ENCODE assay signal across 20 cellular contexts in genomic region chr10:100364147-100364546, GRCh38. TPM values are rescaled to one million over a fixed set of nuclear protein-coding genes. Genes with fewer than 3 reads are reported as not detected.
DNase-seq lines count a peak whose midpoint lies in the region; ATAC-seq and TF ChIP-seq lines count a peak whose summit lies in the region.
"Had no signal": no experiment of that assay in that cellular context is flagged by ENCODE, and none has a peak within 500 bp of the region (broad histone marks: within the 10 kb centered on the region; RNA-seq: fewer than 3 reads in every experiment).

No MANE protein-coding gene starts in this region.

- no peak overlapping the region for H3K4me3 ChIP-seq in HUES6 (ENCODE audit: low read depth, low read length)
- H3K4me3 ChIP-seq in adrenal gland: no peak overlapping the region
- no peak overlapping the region for H3K4me3 ChIP-seq in fibroblast of lung (replicated peaks in 1 of 4; ENCODE audit: control extremely low read depth in 1 of 4, insufficient read depth in 1 of 4, low read depth in 3 of 4, low read length in 4 of 4)
- H3K4me3 ChIP-seq in skeletal muscle tissue (ENCODE audit: low read length in 3 of 3): no peak overlapping the region
- H3K4me3 ChIP-seq in GM23248: no peak overlapping the region
- no peak overlapping the region for H3K4me3 ChIP-seq in mesendoderm (ENCODE audit: low read length)
- H3K4me3 ChIP-seq: ascending aorta; BLaER1 treated with 17β-estradiol and CSF1 and Interleukin-3, amounts not matched to agents 10 nM and 100 nM; left lung; MG63; pancreas; Peyer's patch had no signal

- intact Hi-C loops in adrenal gland (cut with DNase I): no loop called here

- WGBS in adrenal gland, 4 donors: 80 to 98% (median 84%) methylated on average over 3 of the region's 3 CpGs
- 98 to 99% methylated on average over 3 of the region's 3 CpGs for WGBS in GM23248 (ENCODE audit: low coverage in 1 of 2, low lambda C conversion rate in 2 of 2, missing lambda C conversion rate in 2 of 2), 2 experiments
- no CpG with 5 or more reads among the region's 3 CpGs for WGBS in mesendoderm (ENCODE audit: extremely low coverage, insufficient coverage, low lambda C conversion rate)

- ATAC-seq in HG03469 (IDR thresholded peaks at IDR 0.05; ENCODE audit: unreplicated experiment): no peak

- H4K8ac ChIP-seq in mesendoderm (ENCODE audit: low read depth, low read length): no peak overlapping the region

- H3K9me2 ChIP-seq in GM23248 (ENCODE audit: insufficient read depth): no peaks in the 10 kb centered on the region

- in situ Hi-C loops in GM23248 (cut with MboI): no loop called here

- no peak overlapping the region for H2BK5ac ChIP-seq in mesendoderm (ENCODE audit: low read length)

- H3K36me3 ChIP-seq in HUES6 (ENCODE audit: control insufficient read depth, insufficient read depth, low read length) (peaks cover 54% of the 10 kb centered on the region), adrenal gland (replicated peaks in 1 of 2) (peaks cover 0 to 12% of the 10 kb centered on the region in 2 donors), fibroblast of lung (ENCODE audit: control insufficient read depth, insufficient read depth, low read length) (peaks cover 5% of the 10 kb centered on the region), skeletal muscle tissue (ENCODE audit: control insufficient read depth in 3 of 3, insufficient read depth in 3 of 3, low read length in 3 of 3) (no peaks in the 10 kb centered on the region), GM23248 (ENCODE audit: low read depth) (no peaks in the 10 kb centered on the region), mesendoderm (ENCODE audit: control insufficient read depth, insufficient read depth, low read length) (peaks cover 13% of the 10 kb centered on the region)
- H3K36me3 ChIP-seq: ascending aorta, pancreas had no signal

- no peaks in the 10 kb centered on the region for H4K20me1 ChIP-seq in fibroblast of lung (ENCODE audit: control insufficient read depth, extremely low read depth, insufficient read depth, low read length)
- H4K20me1 ChIP-seq in GM23248 (ENCODE audit: insufficient read depth): no peaks in the 10 kb centered on the region

- peaks cover 9% of the 10 kb centered on the region for H3K79me1 ChIP-seq in mesendoderm (ENCODE audit: low read length)

- H3K56ac ChIP-seq in mesendoderm (ENCODE audit: low read length): no peak overlapping the region

- TF ChIP-seq CTCF in adrenal gland (IDR thresholded peaks at IDR 0.05) (no peak), fibroblast of lung (conservative IDR thresholded peaks at IDR 0.05 in 1 of 2, IDR thresholded peaks at IDR 0.05 in 1 of 2; ENCODE audit: low read depth in 1 of 2, low read length in 2 of 2) (no peak)

- no peak overlapping the region for H2AFZ ChIP-seq in fibroblast of lung (ENCODE audit: low read length)
- no peak overlapping the region for H2AFZ ChIP-seq in GM23248

- DNase-seq in adrenal gland (no peak), fibroblast of lung (ENCODE audit: low read depth in 2 of 2) (no peak), GM23248 (no peak), mesendoderm (no peak)
- DNase-seq: activated CD4-positive, alpha-beta memory T cell treated with anti-CD3 and anti-CD28 coated beads for 36 hours; activated naive CD4-positive, alpha-beta T cell treated with Interleukin-2 at 50 U/mL for 16 hours; NCI-H748 treated with DMSO at 0.1 percent for 48 hours; stimulated activated CD4-positive, alpha-beta T cell treated with anti-CD3 and anti-CD28 coated beads, Interleukin-4, amount 100 ng/mL, for 24 hours had no signal

- H3K27ac ChIP-seq in HUES6 (ENCODE audit: low read depth, low read length): peak overlapping the region; percentile 27; the same call in 1 of the 2 replicates
- peak overlapping the region in 4 of 5 donors; percentile 44 to 85 (median 78) for H3K27ac ChIP-seq in adrenal gland
- H3K27ac ChIP-seq in fibroblast of lung (ENCODE audit: insufficient read depth, low read length): peak overlapping the region; percentile 26
- peak overlapping the region; percentile 57 for H3K27ac ChIP-seq in skeletal muscle tissue (ENCODE audit: low read depth, low read length)
- no peak overlapping the region for H3K27ac ChIP-seq in GM23248
- no peak overlapping the region for H3K27ac ChIP-seq in mesendoderm (ENCODE audit: low read depth, low read length)
- H3K27ac ChIP-seq: left lung had no signal

- H4K5ac ChIP-seq in mesendoderm (ENCODE audit: low read length): no peak overlapping the region

- no peak overlapping the region for H3K4ac ChIP-seq in mesendoderm (ENCODE audit: low read depth, low read length)

- no peak overlapping the region for H3K23ac ChIP-seq in mesendoderm (ENCODE audit: low read length)

- no peaks in the 10 kb centered on the region for H3K79me2 ChIP-seq in fibroblast of lung (ENCODE audit: control insufficient read depth, insufficient read depth, low read length)
- no peaks in the 10 kb centered on the region for H3K79me2 ChIP-seq in GM23248 (ENCODE audit: insufficient read depth)
- peaks cover 6% of the 10 kb centered on the region for H3K79me2 ChIP-seq in mesendoderm (ENCODE audit: control insufficient read depth, insufficient read depth, low read length)

- H3K4me2 ChIP-seq in fibroblast of lung (ENCODE audit: extremely low read depth, insufficient read depth, low read length): no peak overlapping the region
- no peak overlapping the region for H3K4me2 ChIP-seq in GM23248 (ENCODE audit: unreplicated experiment)
- no peak overlapping the region for H3K4me2 ChIP-seq in mesendoderm (ENCODE audit: low read length)

- peaks cover 34% of the 10 kb centered on the region; the same call in 1 of the 2 replicates for H3K4me1 ChIP-seq in HUES6 (ENCODE audit: control insufficient read depth, insufficient read depth, low read length)
- H3K4me1 ChIP-seq in adrenal gland (replicated peaks in 1 of 2): peaks cover 35 to 52% of the 10 kb centered on the region in 2 donors
- peaks cover 3% of the 10 kb centered on the region for H3K4me1 ChIP-seq in fibroblast of lung (ENCODE audit: control insufficient read depth, extremely low read depth, insufficient read depth, low read length)
- H3K4me1 ChIP-seq in skeletal muscle tissue (ENCODE audit: control insufficient read depth in 3 of 3, insufficient read depth in 3 of 3, low read length in 3 of 3): peaks cover 19 to 37% (median 27%) of the 10 kb centered on the region in 3 donors
- H3K4me1 ChIP-seq in GM23248 (ENCODE audit: insufficient read depth): peaks cover 11% of the 10 kb centered on the region
- H3K4me1 ChIP-seq in mesendoderm (ENCODE audit: control insufficient read depth, low read depth, low read length): peaks cover 11% of the 10 kb centered on the region

- no peaks in the 10 kb centered on the region for H3K27me3 ChIP-seq in HUES6 (ENCODE audit: control insufficient read depth, insufficient read depth, low read length)
- no peaks in the 10 kb centered on the region for H3K27me3 ChIP-seq in adrenal gland
- no peaks in the 10 kb centered on the region for H3K27me3 ChIP-seq in fibroblast of lung (ENCODE audit: control insufficient read depth, insufficient read depth, low read length)
- H3K27me3 ChIP-seq in skeletal muscle tissue (ENCODE audit: control insufficient read depth in 3 of 3, insufficient read depth in 3 of 3, low read length in 3 of 3): no peaks in the 10 kb centered on the region
- no peaks in the 10 kb centered on the region for H3K27me3 ChIP-seq in GM23248 (replicated peaks; ENCODE audit: insufficient read depth)
- no peaks in the 10 kb centered on the region for H3K27me3 ChIP-seq in mesendoderm (ENCODE audit: insufficient read depth, low read length, poor library complexity)
- H3K27me3 ChIP-seq: ascending aorta; BLaER1 treated with 17β-estradiol and CSF1 and Interleukin-3, amounts not matched to agents 10 nM and 100 nM; left lung; MG63; pancreas; Peyer's patch had no signal

- no peak overlapping the region for H2BK15ac ChIP-seq in mesendoderm (replicated peaks; ENCODE audit: low read depth)

- no peak overlapping the region for H3K18ac ChIP-seq in mesendoderm (ENCODE audit: low read length)

- no peak overlapping the region for H2AK5ac ChIP-seq in mesendoderm (ENCODE audit: low read length)

- H3F3A ChIP-seq in GM23248 (ENCODE audit: insufficient read depth): no peaks in the 10 kb centered on the region

- no peak for TF ChIP-seq POLR2A in adrenal gland (IDR thresholded peaks at IDR 0.05)

- H3K9me3 ChIP-seq in HUES6 (ENCODE audit: control insufficient read depth, insufficient read depth, low read depth, low read length): no peaks in the 10 kb centered on the region
- no peaks in the 10 kb centered on the region for H3K9me3 ChIP-seq in adrenal gland (replicated peaks in 1 of 3)
- no peaks in the 10 kb centered on the region for H3K9me3 ChIP-seq in fibroblast of lung (ENCODE audit: control insufficient read depth, insufficient read depth, low read depth, low read length)
- no peaks in the 10 kb centered on the region for H3K9me3 ChIP-seq in skeletal muscle tissue (ENCODE audit: control insufficient read depth in 3 of 3, low read length in 3 of 3)
- no peaks in the 10 kb centered on the region for H3K9me3 ChIP-seq in GM23248 (ENCODE audit: low read depth)
- H3K9me3 ChIP-seq: ascending aorta; BLaER1 treated with 17β-estradiol and CSF1 and Interleukin-3, amounts not matched to agents 10 nM and 100 nM; left lung; MG63; pancreas; Peyer's patch had no signal

- H3K9ac ChIP-seq in HUES6 (ENCODE audit: low read length) (no peak overlapping the region), fibroblast of lung (ENCODE audit: insufficient read depth, low read length) (no peak overlapping the region), skeletal muscle tissue (ENCODE audit: low read depth in 1 of 3, low read length in 3 of 3) (no peak overlapping the region), GM23248 (no peak overlapping the region), mesendoderm (ENCODE audit: low read length) (no peak overlapping the region)
- H3K9ac ChIP-seq: BLaER1 treated with 17β-estradiol and CSF1 and Interleukin-3, amounts not matched to agents 10 nM and 100 nM had no signal

- no peak overlapping the region for H2BK120ac ChIP-seq in mesendoderm (ENCODE audit: low read depth, low read length)

RNA-seq across cellular contexts. Expression of gene SCD, which starts 17.1 kb away (rescaled TPM):
- total RNA-seq in adrenal gland (100 to 1,000 TPM; 105 to 734 (median 221) TPM), fibroblast of lung (367 and 537 TPM in 2 replicates), skeletal muscle tissue (115 TPM)
- polyA plus RNA-seq in adrenal gland (100 to 1,000 TPM in 2 of 3 donors, 10 to 100 TPM in 1; 44.2 to 979 (median 125) TPM), fibroblast of lung (548 and 754 TPM in 2 replicates), GM23248 (2016; fragmentation: Nextera tagmentation; extraction: Ambion mirVana) (18.6 and 19.5 TPM in 2 replicates)
- polyA plus RNA-seq in fibroblast of lung (2012): 398 and 550 TPM in 2 replicates
- 625 and 720 TPM in 2 replicates for polyA minus RNA-seq in fibroblast of lung (ENCODE audit: low replicate concordance)
- 19.5 and 24.2 TPM in 2 replicates for total RNA-seq in GM23248 (2014; rRNA removed; shearing (Covaris generic))
- polyA plus RNA-seq in mesendoderm (2013, experiment 1 of 2): 565 TPM
- 558 TPM for polyA plus RNA-seq in mesendoderm (2013, experiment 2 of 2)

RNA-seq across cellular contexts. Expression of gene PKD2L1, which starts 34.1 kb away (rescaled TPM):
- total RNA-seq in adrenal gland: not detected
- polyA plus RNA-seq in adrenal gland: under 1 TPM in 1 of 3 donors, not detected in 2; 0.72 TPM
- total RNA-seq in fibroblast of lung: not detected in 2 replicates
- not detected in 2 replicates for polyA plus RNA-seq in fibroblast of lung
- polyA plus RNA-seq in fibroblast of lung (2012): not detected in 2 replicates
- polyA minus RNA-seq in fibroblast of lung (ENCODE audit: low replicate concordance): not detected in 2 replicates
- not detected for total RNA-seq in skeletal muscle tissue
- total RNA-seq in GM23248 (2014; rRNA removed; shearing (Covaris generic)): not detected in 2 replicates
- polyA plus RNA-seq in GM23248 (2016; fragmentation: Nextera tagmentation; extraction: Ambion mirVana): not detected in 2 replicates
- polyA plus RNA-seq in mesendoderm (2013, experiment 1 of 2): 0.04 TPM
- 0.07 TPM for polyA plus RNA-seq in mesendoderm (2013, experiment 2 of 2)
- total RNA-seq: activated CD4-positive, alpha-beta memory T cell treated with anti-CD3 and anti-CD28 coated beads for 36 hours; ascending aorta; dermis blood vessel endothelial cell; esophagus mucosa; glomerular endothelial cell; pancreas; Peyer's patch had no signal

Comparison
In these comparisons a context has a peak if more than half of its experiments do, and no peak if none do; other contexts are left out.
1. H3K27ac ChIP-seq: peak in HUES6 (single experiment), adrenal gland (4 of 5), fibroblast of lung (single experiment) and skeletal muscle tissue (single experiment); none in GM23248 (single experiment) and mesendoderm (single experiment).